Comparison of ENCODE assay signal across 1 cellular context in genomic region chr13:71879129-71879535, GRCh38.
TF ChIP-seq lines count a peak whose summit lies in the region.

No MANE protein-coding gene starts in this region.

TF ChIP-seq in HCT116, 20 proteins besides CTCF, POLR2A, EP300 and RAD21 (continued from another document):
- TF ChIP-seq, protein P1, sequence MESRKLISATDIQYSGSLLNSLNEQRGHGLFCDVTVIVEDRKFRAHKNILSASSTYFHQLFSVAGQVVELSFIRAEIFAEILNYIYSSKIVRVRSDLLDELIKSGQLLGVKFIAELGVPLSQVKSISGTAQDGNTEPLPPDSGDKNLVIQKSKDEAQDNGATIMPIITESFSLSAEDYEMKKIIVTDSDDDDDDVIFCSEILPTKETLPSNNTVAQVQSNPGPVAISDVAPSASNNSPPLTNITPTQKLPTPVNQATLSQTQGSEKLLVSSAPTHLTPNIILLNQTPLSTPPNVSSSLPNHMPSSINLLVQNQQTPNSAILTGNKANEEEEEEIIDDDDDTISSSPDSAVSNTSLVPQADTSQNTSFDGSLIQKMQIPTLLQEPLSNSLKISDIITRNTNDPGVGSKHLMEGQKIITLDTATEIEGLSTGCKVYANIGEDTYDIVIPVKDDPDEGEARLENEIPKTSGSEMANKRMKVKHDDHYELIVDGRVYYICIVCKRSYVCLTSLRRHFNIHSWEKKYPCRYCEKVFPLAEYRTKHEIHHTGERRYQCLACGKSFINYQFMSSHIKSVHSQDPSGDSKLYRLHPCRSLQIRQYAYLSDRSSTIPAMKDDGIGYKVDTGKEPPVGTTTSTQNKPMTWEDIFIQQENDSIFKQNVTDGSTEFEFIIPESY (IDR thresholded peaks at IDR 0.05; ENCODE audit: extremely low read depth, insufficient replicate concordance, low read length), result no peak
- no peak for TF ChIP-seq POLR2AphosphoS5 (IDR thresholded peaks at IDR 0.05; ENCODE audit: low read depth, low read length)
- no peak for TF ChIP-seq ZFX (IDR thresholded peaks at IDR 0.05)
- TF ChIP-seq EZH2phosphoT487 (IDR thresholded peaks at IDR 0.05; ENCODE audit: borderline replicate concordance), result no peak
- TF ChIP-seq SP1 (IDR thresholded peaks at IDR 0.05; ENCODE audit: low read depth), result no peak
- TF ChIP-seq TCF7L2 (IDR thresholded peaks at IDR 0.05; ENCODE audit: borderline replicate concordance, extremely low read depth, insufficient read depth, insufficient read length), result no peak
- TF ChIP-seq ZNF274 (IDR thresholded peaks at IDR 0.05; ENCODE audit: low read depth, low read length), result no peak
- no peak for TF ChIP-seq SRF (IDR thresholded peaks at IDR 0.05; ENCODE audit: low read depth)
- TF ChIP-seq, protein P2, sequence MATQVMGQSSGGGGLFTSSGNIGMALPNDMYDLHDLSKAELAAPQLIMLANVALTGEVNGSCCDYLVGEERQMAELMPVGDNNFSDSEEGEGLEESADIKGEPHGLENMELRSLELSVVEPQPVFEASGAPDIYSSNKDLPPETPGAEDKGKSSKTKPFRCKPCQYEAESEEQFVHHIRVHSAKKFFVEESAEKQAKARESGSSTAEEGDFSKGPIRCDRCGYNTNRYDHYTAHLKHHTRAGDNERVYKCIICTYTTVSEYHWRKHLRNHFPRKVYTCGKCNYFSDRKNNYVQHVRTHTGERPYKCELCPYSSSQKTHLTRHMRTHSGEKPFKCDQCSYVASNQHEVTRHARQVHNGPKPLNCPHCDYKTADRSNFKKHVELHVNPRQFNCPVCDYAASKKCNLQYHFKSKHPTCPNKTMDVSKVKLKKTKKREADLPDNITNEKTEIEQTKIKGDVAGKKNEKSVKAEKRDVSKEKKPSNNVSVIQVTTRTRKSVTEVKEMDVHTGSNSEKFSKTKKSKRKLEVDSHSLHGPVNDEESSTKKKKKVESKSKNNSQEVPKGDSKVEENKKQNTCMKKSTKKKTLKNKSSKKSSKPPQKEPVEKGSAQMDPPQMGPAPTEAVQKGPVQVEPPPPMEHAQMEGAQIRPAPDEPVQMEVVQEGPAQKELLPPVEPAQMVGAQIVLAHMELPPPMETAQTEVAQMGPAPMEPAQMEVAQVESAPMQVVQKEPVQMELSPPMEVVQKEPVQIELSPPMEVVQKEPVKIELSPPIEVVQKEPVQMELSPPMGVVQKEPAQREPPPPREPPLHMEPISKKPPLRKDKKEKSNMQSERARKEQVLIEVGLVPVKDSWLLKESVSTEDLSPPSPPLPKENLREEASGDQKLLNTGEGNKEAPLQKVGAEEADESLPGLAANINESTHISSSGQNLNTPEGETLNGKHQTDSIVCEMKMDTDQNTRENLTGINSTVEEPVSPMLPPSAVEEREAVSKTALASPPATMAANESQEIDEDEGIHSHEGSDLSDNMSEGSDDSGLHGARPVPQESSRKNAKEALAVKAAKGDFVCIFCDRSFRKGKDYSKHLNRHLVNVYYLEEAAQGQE (IDR thresholded peaks at IDR 0.05; ENCODE audit: low read depth), result no peak
- TF ChIP-seq EZH2 (IDR thresholded peaks at IDR 0.05), result no peak
- no peak for TF ChIP-seq CEBPB (IDR thresholded peaks at IDR 0.05; ENCODE audit: low read depth)
TF ChIP-seq in HCT116: peak in this region for 0.
